Comparison of ENCODE assay signal across 8 cellular contexts in genomic region chr12:42482820-42483533, GRCh38.
A peak's percentile ranks its signal among the peaks of the same experiment; 100 is the strongest.
DNase-seq lines count a peak whose midpoint lies in the region; ATAC-seq and TF ChIP-seq lines count a peak whose summit lies in the region.

No MANE protein-coding gene starts in this region.

- no peaks in the 10 kb centered on the region for H4K20me1 ChIP-seq in PC-9 (ENCODE audit: insufficient read depth)

- H3K9me2 ChIP-seq in PC-9 (ENCODE audit: insufficient read depth): no peaks in the 10 kb centered on the region

- H2AFZ ChIP-seq in PC-9 (peak overlapping the region; percentile 95), neuron (ENCODE audit: low read depth, low read length) (peak overlapping the region; percentile 97)

- H3F3A ChIP-seq in PC-9 (ENCODE audit: insufficient read depth, low read depth): no peaks in the 10 kb centered on the region; the same call in 1 of the 2 replicates

- H3K4me2 ChIP-seq in PC-9: peak overlapping the region; percentile 76

- H3K4me1 ChIP-seq in PC-9 (replicated peaks; ENCODE audit: insufficient read depth) (peaks cover 8% of the 10 kb centered on the region; the same call in 1 of the 2 replicates), neuron (ENCODE audit: insufficient read depth, low read length) (peaks cover 22% of the 10 kb centered on the region)

- H3K4me3 ChIP-seq in PC-9: peak overlapping the region; percentile 92
- H3K4me3 ChIP-seq in neuron (ENCODE audit: low read length): peak overlapping the region; percentile 62

- CTCF ChIA-PET in PC-9 (lab: Charles Lee): interaction anchor here (0.5 to 2.0 kb wide), 4 partner anchors 87 to 796 kb away, joined by 4 to 16 read pairs (median 5); no protein-coding TSS in a partner anchor

- peak; percentile 78 for ATAC-seq in GM19351 (IDR thresholded peaks at IDR 0.05; ENCODE audit: unreplicated experiment)
- peak; percentile 44 for ATAC-seq in HG03378 (IDR thresholded peaks at IDR 0.05; ENCODE audit: unreplicated experiment)

- H3K9me3 ChIP-seq in PC-9 (ENCODE audit: insufficient read depth, low read depth) (no peaks in the 10 kb centered on the region), neuron (ENCODE audit: low read length) (no peaks in the 10 kb centered on the region)

- DNase-seq in COLO829 (ENCODE audit: low spot score): peak; percentile 29
- peak in 1 of 2 experiments; percentile 76 for DNase-seq in PC-9
- DNase-seq in activated gamma-delta T cell treated with Interleukin-2 at 50 U/mL for 16 hours: peak; percentile 30
- peak; percentile 22 for DNase-seq in foreskin melanocyte
- DNase-seq in ureter (ENCODE audit: low spot score): peak; percentile 73

- no peak overlapping the region for H3K27ac ChIP-seq in PC-9

- intact Hi-C loops in PC-9 (cut with micrococcal nuclease; ENCODE audit: unreplicated experiment): loop anchor here (1.0 to 5.0 kb wide), 4 partner anchors 86 to 854 kb away; no protein-coding TSS in a partner anchor

- no peaks in the 10 kb centered on the region for H3K27me3 ChIP-seq in PC-9 (ENCODE audit: insufficient read depth, low read depth)
- no peaks in the 10 kb centered on the region for H3K27me3 ChIP-seq in neuron (ENCODE audit: insufficient read depth, low read length)

- POLR2A ChIA-PET in PC-9 (lab: Charles Lee; ENCODE audit: unreplicated experiment): no interaction called here

- H3K36me3 ChIP-seq in PC-9 (ENCODE audit: low read depth) (no peaks in the 10 kb centered on the region), neuron (ENCODE audit: insufficient read depth, low read length) (no peaks in the 10 kb centered on the region)

- H3K79me2 ChIP-seq in PC-9 (ENCODE audit: low read depth): peaks cover 30% of the 10 kb centered on the region

- no TSS peak for BruUV-seq in PC-9 (replicated peaks; lab: Mats Ljungman, UMichigan)

- peak; percentile 85 for TF ChIP-seq CTCF in PC-9 (conservative IDR thresholded peaks at IDR 0.05)
